In genomic region chr12:68791897-68792481, GRCh38 we compare ENCODE assay signal across 1 cellular context.
TF ChIP-seq lines count a peak whose summit lies in the region.

No MANE protein-coding gene starts in this region.

TF ChIP-seq in GM23338, 12 proteins besides CTCF, POLR2A, EP300 and RAD21:
- TF ChIP-seq POLR2AphosphoS5 (IDR thresholded peaks at IDR 0.05; ENCODE audit: low read depth) = no peak
